1 cellular context compared by ENCODE assay signal in genomic region chr19:54462713-54463530, GRCh38.
A peak's percentile ranks its signal among the peaks of the same experiment; 100 is the strongest.
TF ChIP-seq lines count a peak whose summit lies in the region.

No MANE protein-coding gene starts in this region.

TF ChIP-seq in GM12878, 131 proteins besides CTCF, POLR2A, EP300 and RAD21 (continued from another document):
- no peak for TF ChIP-seq KDM1A (IDR thresholded peaks at IDR 0.05; ENCODE audit: borderline replicate concordance)
- TF ChIP-seq REST (IDR thresholded peaks at IDR 0.05; ENCODE audit: low read depth, low read length) = no peak
- peak; percentile 67; the same call in 1 of the 2 replicates for TF ChIP-seq NFXL1 (IDR thresholded peaks at IDR 0.05; ENCODE audit: borderline replicate concordance)
- no peak for TF ChIP-seq HDGF (IDR thresholded peaks at IDR 0.05)
- TF ChIP-seq CHD4 (IDR thresholded peaks at IDR 0.05) = no peak
- TF ChIP-seq RELB (IDR thresholded peaks at IDR 0.05; ENCODE audit: low read depth) = no peak
- no peak for TF ChIP-seq RELA (IDR thresholded peaks at IDR 0.05; ENCODE audit: borderline replicate concordance, partially characterized antibody)
- no peak for TF ChIP-seq ELK1 (IDR thresholded peaks at IDR 0.05; ENCODE audit: low read depth, low read length)
- TF ChIP-seq EZH2 (IDR thresholded peaks at IDR 0.05; ENCODE audit: borderline replicate concordance, control insufficient read depth, low read depth, low read length) = no peak
- TF ChIP-seq GABPA (IDR thresholded peaks at IDR 0.05; ENCODE audit: low read depth) = no peak
- TF ChIP-seq DPF2 (IDR thresholded peaks at IDR 0.05) = peak; percentile 94
- peak; percentile 53 for TF ChIP-seq MYC (IDR thresholded peaks at IDR 0.05; ENCODE audit: insufficient read depth, insufficient read length, insufficient replicate concordance, low read length, severe bottlenecking)
- no peak for TF ChIP-seq ZBED1 (IDR thresholded peaks at IDR 0.05; ENCODE audit: borderline replicate concordance)
- TF ChIP-seq CREB1 (IDR thresholded peaks at IDR 0.05; ENCODE audit: low read depth) = 0 out of 2 replicates have a peak, but pooled peaks have one; percentile 19
- TF ChIP-seq MTA2 (IDR thresholded peaks at IDR 0.05; ENCODE audit: low read depth) = no peak
- TF ChIP-seq MLLT1 (IDR thresholded peaks at IDR 0.05) = no peak
- TF ChIP-seq MEF2B (IDR thresholded peaks at IDR 0.05; ENCODE audit: partially characterized antibody, poor library complexity, severe bottlenecking) = no peak
- TF ChIP-seq NR2F1 (conservative IDR thresholded peaks at IDR 0.05) = peak; percentile 73
- no peak for TF ChIP-seq CHD2 (IDR thresholded peaks at IDR 0.05; ENCODE audit: borderline replicate concordance, low read depth, low read length)
